Comparison of ENCODE assay signal across 27 cellular contexts in the genomic region with DNA sequence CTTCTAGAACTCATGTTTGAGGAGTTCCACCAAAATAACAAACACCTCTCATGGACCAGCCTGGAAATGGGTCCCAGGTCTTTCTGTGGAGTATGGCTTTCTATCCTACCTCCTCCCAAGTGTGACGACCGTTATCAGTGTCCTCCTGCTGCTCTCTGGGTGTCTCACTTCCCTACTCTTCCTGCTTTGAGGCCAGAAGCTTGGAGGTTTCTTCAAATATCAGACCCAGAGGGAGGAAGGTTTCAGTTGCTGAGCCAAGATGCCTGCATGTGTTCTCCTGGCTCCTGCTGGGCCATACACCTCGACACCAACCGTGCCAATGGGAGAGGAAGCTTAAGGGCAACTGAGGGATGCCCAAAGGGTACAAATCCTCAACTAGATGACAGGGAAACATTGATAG.
"Had no signal": no experiment of that assay in that cellular context is flagged by ENCODE, and none has a peak within 500 bp of the region (broad histone marks: within the 10 kb centered on the region; RNA-seq: fewer than 3 reads in every experiment).

No MANE protein-coding gene starts in this region.

- ATAC-seq: mucosa of descending colon; naive thymus-derived CD4-positive, alpha-beta T cell; natural killer cell treated with Interleukin-12 subunit alpha and Interleukin-12 subunit beta and Interleukin-15 and Interleukin-18, amount 100 ng/mL, for 72 hours; pancreas; right cardiac atrium; sciatic nerve; stimulated activated naive B cell treated with anti-CD40 and anti-IgM and Interleukin-4, amounts not matched to agents 10 μg/mL and 1 μg/mL and 100 μg/mL, for 72 hours; stimulated activated naive CD8-positive, alpha-beta T cell treated with anti-CD3 and anti-CD28 coated beads, Interleukin-15, Interleukin-2, amounts not matched to agents 100 U/mL and 50 U/mL, for 24 hours had no signal

- H3K36me3 ChIP-seq: pancreas, prostate gland, thyroid gland, transverse colon had no signal

- H3K27ac ChIP-seq: left ventricle myocardium inferior, pancreas, prostate gland, skin epidermis, stomach, testis, thyroid gland, transverse colon, upper lobe of left lung, vagina had no signal

- H3K9me3 ChIP-seq: left ventricle myocardium inferior, mucosa of descending colon, pancreas, prostate gland, stomach, testis, thyroid gland, transverse colon, upper lobe of left lung, vagina had no signal

- H3K4me3 ChIP-seq: left ventricle myocardium inferior, lung, mucosa of descending colon, pancreas, prostate gland, skin epidermis, stomach, testis, thyroid gland, transverse colon, upper lobe of left lung, vagina had no signal

- DNase-seq: islet precursor cell; left ventricle myocardium inferior; midbrain; mucosa of descending colon; naive thymus-derived CD4-positive, alpha-beta T cell; nucleus accumbens; pancreas; posterior cingulate gyrus; retina; right cardiac atrium; stimulated activated CD4-positive, alpha-beta T cell treated with anti-CD3 and anti-CD28 coated beads, Interleukin-12 subunit alpha, Interleukin-12 subunit beta, amount 100 ng/mL, for 4 hours; stimulated activated CD4-positive, alpha-beta T cell treated with anti-CD3 and anti-CD28 coated beads, Interleukin-15, amount 100 ng/mL, for 24 hours; stimulated activated CD4-positive, alpha-beta T cell treated with anti-CD3 and anti-CD28 coated beads, Interleukin-2, amount 100 ng/mL, for 24 hours; stimulated activated CD4-positive, alpha-beta T cell treated with anti-CD3 and anti-CD28 coated beads, Interleukin-4, amount 100 ng/mL, for 1 hour; stimulated activated naive B cell treated with anti-CD40 and anti-IgM and Interleukin-4, amounts not matched to agents 10 μg/mL and 1 μg/mL and 100 μg/mL, for 72 hours; stimulated activated naive CD8-positive, alpha-beta T cell treated with anti-CD3 and anti-CD28 coated beads, Interleukin-15, Interleukin-2, amounts not matched to agents 100 U/mL and 50 U/mL, for 24 hours; stomach; testis; thyroid gland; transverse colon; upper lobe of left lung had no signal

- FAIRE-seq: pancreas had no signal

- H3K4me1 ChIP-seq: pancreas, prostate gland, stomach, testis, thyroid gland, transverse colon, vagina had no signal

- H3K27me3 ChIP-seq: pancreas, stomach, testis, thyroid gland, transverse colon, upper lobe of left lung, vagina had no signal

- H3K27ac Mint-ChIP-seq: naive thymus-derived CD4-positive, alpha-beta T cell; natural killer cell treated with Interleukin-12 subunit alpha and Interleukin-12 subunit beta and Interleukin-15 and Interleukin-18, amount 100 ng/mL, for 72 hours; stimulated activated naive B cell treated with anti-CD40 and anti-IgM and Interleukin-4, amounts not matched to agents 10 μg/mL and 1 μg/mL and 100 μg/mL, for 72 hours had no signal

- H3K9me3 Mint-ChIP-seq: naive thymus-derived CD4-positive, alpha-beta T cell; natural killer cell treated with Interleukin-12 subunit alpha and Interleukin-12 subunit beta and Interleukin-15 and Interleukin-18, amount 100 ng/mL, for 72 hours; stimulated activated naive B cell treated with anti-CD40 and anti-IgM and Interleukin-4, amounts not matched to agents 10 μg/mL and 1 μg/mL and 100 μg/mL, for 72 hours had no signal

- H3K36me3 Mint-ChIP-seq: naive thymus-derived CD4-positive, alpha-beta T cell; stimulated activated naive B cell treated with anti-CD40 and anti-IgM and Interleukin-4, amounts not matched to agents 10 μg/mL and 1 μg/mL and 100 μg/mL, for 72 hours had no signal
